ENCODE assay signal across 19 cellular contexts in genomic region chr14:104395941-104396681, GRCh38.
DNase-seq lines count a peak whose midpoint lies in the region; ATAC-seq, FAIRE-seq and TF ChIP-seq lines count a peak whose summit lies in the region.
"Had no signal": no experiment of that assay in that cellular context is flagged by ENCODE, and none has a peak within 500 bp of the region (broad histone marks: within the 10 kb centered on the region; RNA-seq: fewer than 3 reads in every experiment).

No MANE protein-coding gene starts in this region.

- H3K27ac ChIP-seq in DND-41 (ENCODE audit: low read length) (no peak overlapping the region), osteoblast (ENCODE audit: low read depth, low read length) (no peak overlapping the region)
- H3K27ac ChIP-seq: PC-9 had no signal

- peaks cover 6% of the 10 kb centered on the region for H3K27me3 ChIP-seq in DND-41 (ENCODE audit: insufficient read depth, low read length, poor library complexity)
- H3K27me3 ChIP-seq in osteoblast (ENCODE audit: insufficient read depth, low read length), result no peaks in the 10 kb centered on the region

- H3K4me3 ChIP-seq in DND-41 (ENCODE audit: low read depth in 1 of 2, low read length in 2 of 2), result no peak overlapping the region
- H3K4me3 ChIP-seq in osteoblast (ENCODE audit: insufficient read depth, low read length), result no peak overlapping the region
- H3K4me3 ChIP-seq: PC-9 had no signal

- H3K27me3 Mint-ChIP-seq in activated CD4-positive, alpha-beta T cell treated with anti-CD3 and anti-CD28 coated beads, Interleukin-2, amount 10 ng/mL, durations not matched to agents 7 days and 5 days, result no peaks in the 10 kb centered on the region
- H3K27me3 Mint-ChIP-seq in chondrocyte (ENCODE audit: low read depth), result peaks cover 6% of the 10 kb centered on the region
- H3K27me3 Mint-ChIP-seq: activated naive CD8-positive, alpha-beta T cell treated with anti-CD3 and anti-CD28 coated beads, Interleukin-2, amount 10 ng/mL, durations not matched to agents 7 days and 5 days had no signal

- no peaks in the 10 kb centered on the region for H3K4me1 ChIP-seq in DND-41 (ENCODE audit: insufficient read depth, low read length)
- no peaks in the 10 kb centered on the region for H3K4me1 ChIP-seq in osteoblast (ENCODE audit: insufficient read depth, low read length)

- DNase-seq in activated CD4-positive, alpha-beta T cell treated with anti-CD3 and anti-CD28 coated beads, Interleukin-2, amount 10 ng/mL, durations not matched to agents 7 days and 5 days, result peak; percentile 4
- DNase-seq in activated CD4-positive, alpha-beta T cell treated with anti-CD3 and anti-CD28 coated beads for 4 hours, result no peak
- DNase-seq in DND-41 (peak; percentile 1), chondrocyte (ENCODE audit: low spot score) (peak; percentile 84), osteoblast (ENCODE audit: insufficient read length, low spot score, missing footprints) (peak; percentile 42), putamen (ENCODE audit: low spot score) (no peak), hepatic stellate cell (ENCODE audit: low spot score) (no peak), GM19239 (ENCODE audit: insufficient read length, low spot score) (no peak)
- DNase-seq: activated naive CD8-positive, alpha-beta T cell treated with anti-CD3 and anti-CD28 coated beads, Interleukin-2, amount 10 ng/mL, durations not matched to agents 7 days and 5 days; COR-L47; NCI-H1105 treated with DMSO at 0.1 percent for 48 hours; NCI-H446 had no signal

- CTCF ChIA-PET in activated CD4-positive, alpha-beta T cell treated with anti-CD3 and anti-CD28 coated beads, Interleukin-2, amount 10 ng/mL, durations not matched to agents 7 days and 5 days (lab: Charles Lee), result interaction anchor here (1.0 kb wide), 1 partner anchor 9 kb away, joined by 3 read pairs; no protein-coding TSS in a partner anchor

- H3K9me3 ChIP-seq in DND-41 (ENCODE audit: insufficient read depth, low read length, severe bottlenecking) (no peaks in the 10 kb centered on the region), osteoblast (ENCODE audit: low read depth, low read length) (no peaks in the 10 kb centered on the region)

- no peak overlapping the region for H3K4me3 Mint-ChIP-seq in activated CD4-positive, alpha-beta T cell treated with anti-CD3 and anti-CD28 coated beads, Interleukin-2, amount 10 ng/mL, durations not matched to agents 7 days and 5 days
- H3K4me3 Mint-ChIP-seq in chondrocyte (ENCODE audit: unreplicated experiment), result no peak overlapping the region
- H3K4me3 Mint-ChIP-seq: activated naive CD8-positive, alpha-beta T cell treated with anti-CD3 and anti-CD28 coated beads, Interleukin-2, amount 10 ng/mL, durations not matched to agents 7 days and 5 days; mesothelial cell of epicardium had no signal

- peaks cover 10% of the 10 kb centered on the region for H3K36me3 Mint-ChIP-seq in activated CD4-positive, alpha-beta T cell treated with anti-CD3 and anti-CD28 coated beads, Interleukin-2, amount 10 ng/mL, durations not matched to agents 7 days and 5 days (ENCODE audit: low read depth)
- no peaks in the 10 kb centered on the region for H3K36me3 Mint-ChIP-seq in chondrocyte (ENCODE audit: low read depth)

- H3K4me2 ChIP-seq in DND-41 (ENCODE audit: insufficient read depth, low read length) (no peak overlapping the region), osteoblast (ENCODE audit: insufficient read depth, low read length) (no peak overlapping the region)
- H3K4me2 ChIP-seq: PC-9 had no signal

- H3K9me3 Mint-ChIP-seq in activated CD4-positive, alpha-beta T cell treated with anti-CD3 and anti-CD28 coated beads, Interleukin-2, amount 10 ng/mL, durations not matched to agents 7 days and 5 days, result peaks cover 24% of the 10 kb centered on the region
- H3K9me3 Mint-ChIP-seq in chondrocyte (ENCODE audit: low read depth), result peaks cover 30% of the 10 kb centered on the region

- H3K4me1 Mint-ChIP-seq in activated CD4-positive, alpha-beta T cell treated with anti-CD3 and anti-CD28 coated beads, Interleukin-2, amount 10 ng/mL, durations not matched to agents 7 days and 5 days, result peaks cover 54% of the 10 kb centered on the region
- no peaks in the 10 kb centered on the region for H3K4me1 Mint-ChIP-seq in chondrocyte (ENCODE audit: low read depth)
- H3K4me1 Mint-ChIP-seq: mesothelial cell of epicardium had no signal

- H3K9ac ChIP-seq in DND-41 (ENCODE audit: low read depth, low read length), result no peak overlapping the region

- no peak for FAIRE-seq in GM19239 (lab: Jason Lieb, UNC)
- FAIRE-seq: A204.1, endometrium, frontal cortex, G401.6 had no signal

- ATAC-seq in DND-41 (ENCODE audit: insufficient read depth, low read depth), result no peak

- H3K36me3 ChIP-seq in DND-41 (ENCODE audit: insufficient read depth, low read length), result no peaks in the 10 kb centered on the region
- no peaks in the 10 kb centered on the region for H3K36me3 ChIP-seq in osteoblast (ENCODE audit: insufficient read depth, low read length)

- POLR2A ChIA-PET in activated CD4-positive, alpha-beta T cell treated with anti-CD3 and anti-CD28 coated beads, Interleukin-2, amount 10 ng/mL, durations not matched to agents 7 days and 5 days (lab: Charles Lee), result no interaction called here

- H3K27ac Mint-ChIP-seq in activated CD4-positive, alpha-beta T cell treated with anti-CD3 and anti-CD28 coated beads, Interleukin-2, amount 10 ng/mL, durations not matched to agents 7 days and 5 days, result peak overlapping the region; percentile 97
- H3K27ac Mint-ChIP-seq in chondrocyte (ENCODE audit: unreplicated experiment), result no peak overlapping the region
- H3K27ac Mint-ChIP-seq: activated naive CD8-positive, alpha-beta T cell treated with anti-CD3 and anti-CD28 coated beads, Interleukin-2, amount 10 ng/mL, durations not matched to agents 7 days and 5 days; IgD-negative memory B cell; mesothelial cell of epicardium had no signal

- no peaks in the 10 kb centered on the region for H3K79me2 ChIP-seq in DND-41 (ENCODE audit: insufficient read depth, low read length)
- no peaks in the 10 kb centered on the region for H3K79me2 ChIP-seq in osteoblast (ENCODE audit: insufficient read depth, low read length)

- TF ChIP-seq CTCF in DND-41 (IDR thresholded peaks at IDR 0.05; ENCODE audit: borderline replicate concordance, extremely low read depth, low read length, poor library complexity, severe bottlenecking) (no peak), chondrocyte (IDR thresholded peaks at IDR 0.05) (no peak), osteoblast (IDR thresholded peaks at IDR 0.05; ENCODE audit: extremely low read depth, low read depth, low read length) (no peak)

- H4K20me1 ChIP-seq in DND-41 (ENCODE audit: insufficient read depth, low read length) (no peaks in the 10 kb centered on the region), osteoblast (ENCODE audit: insufficient read depth, low read length) (no peaks in the 10 kb centered on the region)

- H2AFZ ChIP-seq in DND-41 (ENCODE audit: low read depth, low read length), result no peak overlapping the region
- no peak overlapping the region for H2AFZ ChIP-seq in osteoblast (ENCODE audit: low read length)
- H2AFZ ChIP-seq: PC-9 had no signal

Comparison
In these comparisons a context has a peak if more than half of its experiments do, and no peak if none do; other contexts are left out.
1. DNase-seq: peak in activated CD4-positive, alpha-beta T cell treated with anti-CD3 and anti-CD28 coated beads, Interleukin-2, amount 10 ng/mL, durations not matched to agents 7 days and 5 days (single experiment), DND-41 (single experiment), chondrocyte (single experiment) and osteoblast (single experiment); none in activated CD4-positive, alpha-beta T cell treated with anti-CD3 and anti-CD28 coated beads for 4 hours (0 of 2), putamen (single experiment), hepatic stellate cell (single experiment) and GM19239 (single experiment).